Comparison of ENCODE assay signal across 21 cellular contexts in genomic region chr20:7710440-7710839, GRCh38.
"Had no signal": no experiment of that assay in that cellular context is flagged by ENCODE, and none has a peak within 500 bp of the region (broad histone marks: within the 10 kb centered on the region; RNA-seq: fewer than 3 reads in every experiment).

No MANE protein-coding gene starts in this region.

- DNase-seq: activated CD4-positive, alpha-beta T cell treated with anti-CD3 and anti-CD28 coated beads, Interleukin-2, amount 10 ng/mL, durations not matched to agents 24 days and 14 days; activated CD4-positive, CD25-positive, alpha-beta regulatory T cell; activated CD8-positive, alpha-beta T cell treated with anti-CD3 and anti-CD28 coated beads, Interleukin-2, amount 10 ng/mL, durations not matched to agents 7 days and 5 days; activated naive CD4-positive, alpha-beta T cell treated with anti-CD3 and anti-CD28 coated beads for 36 hours; activated T-cell treated with anti-CD3 and anti-CD28 coated beads, Interleukin-2, amount 50 U/mL, for 24 hours; effector memory CD8-positive, alpha-beta T cell; foreskin melanocyte; glutamatergic neuron; hippocampal formation; kidney; left lung; nephron progenitor cell; nucleus accumbens; posterior cingulate gyrus; spleen; stimulated activated CD4-positive, alpha-beta T cell treated with anti-CD3 and anti-CD28 coated beads, Interleukin-4, amount 100 ng/mL, for 4 hours; T1000; testis; upper lobe of left lung had no signal

- H3K4me1 ChIP-seq: ascending aorta, left lung, spleen, testis, upper lobe of left lung had no signal

- H3K36me3 ChIP-seq: ascending aorta, left lung, spleen, upper lobe of left lung had no signal

- H3K27ac ChIP-seq: ascending aorta, left lung, spleen, testis, upper lobe of left lung had no signal

- H3K4me3 ChIP-seq: ascending aorta, left lung, spleen, testis, upper lobe of left lung had no signal

- H3K27me3 ChIP-seq: ascending aorta, left lung, spleen, testis, upper lobe of left lung had no signal

- ATAC-seq: activated CD8-positive, alpha-beta T cell treated with anti-CD3 and anti-CD28 coated beads, Interleukin-2, amount 10 ng/mL, durations not matched to agents 7 days and 5 days; effector memory CD8-positive, alpha-beta T cell; left lung; stimulated activated memory B cell treated with anti-CD40 and anti-IgM and Interleukin-4, amounts not matched to agents 10 μg/mL and 1 μg/mL and 100 μg/mL, for 72 hours had no signal

- H3K9me3 ChIP-seq: ascending aorta, left lung, testis, upper lobe of left lung had no signal
